In genomic region chr13:111623743-111624505, GRCh38 we compare ENCODE assay signal across 1 cellular context.
TF ChIP-seq lines count a peak whose summit lies in the region.

No MANE protein-coding gene starts in this region.

TF ChIP-seq in GM23338, 12 proteins besides CTCF, POLR2A, EP300 and RAD21 (continued from another document):
- no peak for TF ChIP-seq ZNF462 (CRISPR knock-in tag; IDR thresholded peaks at IDR 0.05)
- no peak for TF ChIP-seq JUNB (IDR thresholded peaks at IDR 0.05; ENCODE audit: unreplicated experiment)
- TF ChIP-seq ZNF114 (CRISPR knock-in tag; IDR thresholded peaks at IDR 0.05), result no peak
- no peak for TF ChIP-seq POLR2AphosphoS5 (IDR thresholded peaks at IDR 0.05; ENCODE audit: low read depth)
- no peak for TF ChIP-seq EZH2 (IDR thresholded peaks at IDR 0.05; ENCODE audit: low read depth, unreplicated experiment)
- no peak for TF ChIP-seq EZH2phosphoT487 (IDR thresholded peaks at IDR 0.05; ENCODE audit: unreplicated experiment)
- no peak for TF ChIP-seq STAT1 (IDR thresholded peaks at IDR 0.05; ENCODE audit: unreplicated experiment)
